Comparison of ENCODE assay signal across 1 cellular context in the genomic region with DNA sequence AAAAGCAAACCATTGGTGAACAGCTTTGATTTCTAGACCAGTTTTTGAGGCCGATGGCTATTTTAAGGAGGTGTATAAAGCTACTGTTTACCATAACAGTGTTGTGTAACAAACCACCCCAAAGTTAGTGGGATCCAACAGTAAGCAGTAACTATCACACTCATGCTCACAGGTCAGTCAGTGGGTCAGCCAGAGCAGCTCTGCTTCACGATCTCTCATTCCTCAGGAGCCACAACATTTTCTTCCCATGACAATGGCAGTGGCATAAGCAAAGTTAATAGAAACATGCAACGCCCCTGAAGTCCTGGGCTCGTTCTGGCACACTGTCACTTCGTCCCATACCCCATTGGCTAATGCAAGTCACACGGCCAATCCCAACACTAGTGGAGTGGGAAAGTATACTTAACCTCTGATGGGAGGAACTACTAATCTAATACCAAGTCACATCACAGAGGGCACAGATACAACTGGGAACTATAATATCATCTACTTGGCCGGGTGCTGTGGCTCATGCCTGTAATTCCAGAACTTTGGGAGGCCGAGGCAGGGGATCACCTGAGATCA.
TF ChIP-seq lines count a peak whose summit lies in the region.

No MANE protein-coding gene starts in this region.

TF ChIP-seq in GM23338, 12 proteins besides CTCF, POLR2A, EP300 and RAD21 (continued from another document):
- TF ChIP-seq, protein P1, sequence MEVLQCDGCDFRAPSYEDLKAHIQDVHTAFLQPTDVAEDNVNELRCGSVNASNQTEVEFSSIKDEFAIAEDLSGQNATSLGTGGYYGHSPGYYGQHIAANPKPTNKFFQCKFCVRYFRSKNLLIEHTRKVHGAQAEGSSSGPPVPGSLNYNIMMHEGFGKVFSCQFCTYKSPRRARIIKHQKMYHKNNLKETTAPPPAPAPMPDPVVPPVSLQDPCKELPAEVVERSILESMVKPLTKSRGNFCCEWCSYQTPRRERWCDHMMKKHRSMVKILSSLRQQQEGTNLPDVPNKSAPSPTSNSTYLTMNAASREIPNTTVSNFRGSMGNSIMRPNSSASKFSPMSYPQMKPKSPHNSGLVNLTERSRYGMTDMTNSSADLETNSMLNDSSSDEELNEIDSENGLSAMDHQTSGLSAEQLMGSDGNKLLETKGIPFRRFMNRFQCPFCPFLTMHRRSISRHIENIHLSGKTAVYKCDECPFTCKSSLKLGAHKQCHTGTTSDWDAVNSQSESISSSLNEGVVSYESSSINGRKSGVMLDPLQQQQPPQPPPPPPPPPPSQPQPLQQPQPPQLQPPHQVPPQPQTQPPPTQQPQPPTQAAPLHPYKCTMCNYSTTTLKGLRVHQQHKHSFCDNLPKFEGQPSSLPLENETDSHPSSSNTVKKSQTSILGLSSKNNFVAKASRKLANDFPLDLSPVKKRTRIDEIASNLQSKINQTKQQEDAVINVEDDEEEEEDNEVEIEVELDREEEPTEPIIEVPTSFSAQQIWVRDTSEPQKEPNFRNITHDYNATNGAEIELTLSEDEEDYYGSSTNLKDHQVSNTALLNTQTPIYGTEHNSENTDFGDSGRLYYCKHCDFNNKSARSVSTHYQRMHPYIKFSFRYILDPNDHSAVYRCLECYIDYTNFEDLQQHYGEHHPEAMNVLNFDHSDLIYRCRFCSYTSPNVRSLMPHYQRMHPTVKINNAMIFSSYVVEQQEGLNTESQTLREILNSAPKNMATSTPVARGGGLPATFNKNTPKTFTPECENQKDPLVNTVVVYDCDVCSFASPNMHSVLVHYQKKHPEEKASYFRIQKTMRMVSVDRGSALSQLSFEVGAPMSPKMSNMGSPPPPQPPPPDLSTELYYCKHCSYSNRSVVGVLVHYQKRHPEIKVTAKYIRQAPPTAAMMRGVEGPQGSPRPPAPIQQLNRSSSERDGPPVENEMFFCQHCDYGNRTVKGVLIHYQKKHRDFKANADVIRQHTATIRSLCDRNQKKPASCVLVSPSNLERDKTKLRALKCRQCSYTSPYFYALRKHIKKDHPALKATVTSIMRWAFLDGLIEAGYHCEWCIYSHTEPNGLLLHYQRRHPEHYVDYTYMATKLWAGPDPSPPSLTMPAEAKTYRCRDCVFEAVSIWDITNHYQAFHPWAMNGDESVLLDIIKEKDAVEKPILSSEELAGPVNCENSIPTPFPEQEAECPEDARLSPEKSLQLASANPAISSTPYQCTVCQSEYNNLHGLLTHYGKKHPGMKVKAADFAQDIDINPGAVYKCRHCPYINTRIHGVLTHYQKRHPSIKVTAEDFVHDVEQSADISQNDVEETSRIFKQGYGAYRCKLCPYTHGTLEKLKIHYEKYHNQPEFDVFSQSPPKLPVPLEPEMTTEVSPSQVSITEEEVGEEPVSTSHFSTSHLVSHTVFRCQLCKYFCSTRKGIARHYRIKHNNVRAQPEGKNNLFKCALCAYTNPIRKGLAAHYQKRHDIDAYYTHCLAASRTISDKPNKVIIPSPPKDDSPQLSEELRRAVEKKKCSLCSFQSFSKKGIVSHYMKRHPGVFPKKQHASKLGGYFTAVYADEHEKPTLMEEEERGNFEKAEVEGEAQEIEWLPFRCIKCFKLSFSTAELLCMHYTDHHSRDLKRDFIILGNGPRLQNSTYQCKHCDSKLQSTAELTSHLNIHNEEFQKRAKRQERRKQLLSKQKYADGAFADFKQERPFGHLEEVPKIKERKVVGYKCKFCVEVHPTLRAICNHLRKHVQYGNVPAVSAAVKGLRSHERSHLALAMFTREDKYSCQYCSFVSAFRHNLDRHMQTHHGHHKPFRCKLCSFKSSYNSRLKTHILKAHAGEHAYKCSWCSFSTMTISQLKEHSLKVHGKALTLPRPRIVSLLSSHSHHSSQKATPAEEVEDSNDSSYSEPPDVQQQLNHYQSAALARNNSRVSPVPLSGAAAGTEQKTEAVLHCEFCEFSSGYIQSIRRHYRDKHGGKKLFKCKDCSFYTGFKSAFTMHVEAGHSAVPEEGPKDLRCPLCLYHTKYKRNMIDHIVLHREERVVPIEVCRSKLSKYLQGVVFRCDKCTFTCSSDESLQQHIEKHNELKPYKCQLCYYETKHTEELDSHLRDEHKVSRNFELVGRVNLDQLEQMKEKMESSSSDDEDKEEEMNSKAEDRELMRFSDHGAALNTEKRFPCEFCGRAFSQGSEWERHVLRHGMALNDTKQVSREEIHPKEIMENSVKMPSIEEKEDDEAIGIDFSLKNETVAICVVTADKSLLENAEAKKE (CRISPR knock-in tag; IDR thresholded peaks at IDR 0.05): no peak
- no peak for TF ChIP-seq EZH2phosphoT487 (IDR thresholded peaks at IDR 0.05; ENCODE audit: unreplicated experiment)
